Comparison of ENCODE assay signal across 9 cellular contexts in the genomic region with DNA sequence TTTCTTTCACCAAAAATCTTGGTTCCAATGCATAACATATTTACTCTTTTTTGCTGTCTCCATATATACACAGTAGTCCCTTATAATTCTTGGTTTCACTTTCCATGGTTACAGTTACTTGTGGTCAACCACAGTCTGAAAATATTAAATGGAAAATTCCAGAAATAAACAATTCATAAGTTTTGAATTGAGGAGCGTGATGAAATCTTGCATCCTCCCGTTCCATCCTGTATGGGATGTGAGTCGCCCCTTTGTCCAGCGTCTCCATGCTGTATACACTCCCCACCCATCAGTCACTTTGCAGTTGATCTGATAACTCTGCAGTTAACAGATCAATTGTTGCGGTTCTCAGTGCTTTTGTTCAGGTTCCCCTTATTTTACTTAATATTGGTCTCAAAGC. TPM values are rescaled to one million over a fixed set of nuclear protein-coding genes. Genes with fewer than 3 reads are reported as not detected.
DNase-seq lines count a peak whose midpoint lies in the region; ATAC-seq lines count a peak whose summit lies in the region.
"Had no signal": no experiment of that assay in that cellular context is flagged by ENCODE, and none has a peak within 500 bp of the region (broad histone marks: within the 10 kb centered on the region; RNA-seq: fewer than 3 reads in every experiment).

No MANE protein-coding gene starts in this region.

- no peaks in the 10 kb centered on the region for H3K36me3 Mint-ChIP-seq in effector memory CD8-positive, alpha-beta T cell (ENCODE audit: insufficient read depth)

- H3K4me1 Mint-ChIP-seq in effector memory CD8-positive, alpha-beta T cell (ENCODE audit: low read depth in 2 of 2) = peaks cover 8 to 9% of the 10 kb centered on the region in 2 donors

- ATAC-seq in GM19351 (IDR thresholded peaks at IDR 0.05; ENCODE audit: unreplicated experiment) (peak; percentile 47), HG03139 (IDR thresholded peaks at IDR 0.05; ENCODE audit: unreplicated experiment) (no peak), GM19328 (IDR thresholded peaks at IDR 0.05; ENCODE audit: unreplicated experiment) (no peak), HG02623 (IDR thresholded peaks at IDR 0.05; ENCODE audit: unreplicated experiment) (no peak)
- ATAC-seq in effector memory CD8-positive, alpha-beta T cell (replicated peaks) = peak; percentile 36

- peak overlapping the region; percentile 64 to 68 for H3K4me3 Mint-ChIP-seq in effector memory CD8-positive, alpha-beta T cell

- H3K27ac Mint-ChIP-seq in effector memory CD8-positive, alpha-beta T cell = no peak overlapping the region

- H3K9me3 Mint-ChIP-seq in effector memory CD8-positive, alpha-beta T cell = no peaks in the 10 kb centered on the region

- peaks cover 20 to 22% of the 10 kb centered on the region in 2 donors for H3K27me3 Mint-ChIP-seq in effector memory CD8-positive, alpha-beta T cell

- DNase-seq in A172 (ENCODE audit: low spot score) = peak; percentile 11
- peak; percentile 93 for DNase-seq in SIG-M5 treated with dmso at 0.1 percent for 504 hours (lab: John Stamatoyannopoulos, UW; ENCODE audit: unreplicated experiment)
- no peak for DNase-seq in effector memory CD8-positive, alpha-beta T cell
- DNase-seq in GOT3 (lab: John Stamatoyannopoulos, UW) = no peak
- DNase-seq: T-helper 9 cell had no signal

RNA-seq across cellular contexts. Expression of gene FAF2, which starts 11.5 kb away (rescaled TPM):
- 57.3 and 59.7 TPM in 2 replicates for total RNA-seq in A172 (2014; rRNA removed; shearing (Covaris generic))

RNA-seq across cellular contexts. Expression of gene CLTB, which starts 20.3 kb away (rescaled TPM):
- total RNA-seq in A172 (2014; rRNA removed; shearing (Covaris generic)) = 193 and 203 TPM in 2 replicates

RNA-seq across cellular contexts. Expression of gene HIGD2A, which starts 48.1 kb away (rescaled TPM):
- 186 and 199 TPM in 2 replicates for total RNA-seq in A172 (2014; rRNA removed; shearing (Covaris generic))

RNA-seq across cellular contexts. Expression of gene NOP16, which starts 48.2 kb away (rescaled TPM):
- total RNA-seq in A172 (2014; rRNA removed; shearing (Covaris generic)) = 37.9 and 41.4 TPM in 2 replicates

Comparison
In these comparisons a context has a peak if more than half of its experiments do, and no peak if none do; other contexts are left out.
1. DNase-seq: peak in A172 (single experiment) and SIG-M5 treated with dmso at 0.1 percent for 504 hours (single experiment); none in effector memory CD8-positive, alpha-beta T cell (0 of 3) and GOT3 (single experiment).
2. ATAC-seq: peak in GM19351 (single experiment) and effector memory CD8-positive, alpha-beta T cell (single experiment); none in HG03139 (single experiment), GM19328 (single experiment) and HG02623 (single experiment).